ENCODE assay signal across 1 cellular context in genomic region chr10:50600831-50601466, GRCh38.
TF ChIP-seq lines count a peak whose summit lies in the region.

No MANE protein-coding gene starts in this region.

TF ChIP-seq in HepG2, 621 proteins besides CTCF, POLR2A, EP300 and RAD21 (continued from another document):
- TF ChIP-seq ZNF207 (IDR thresholded peaks at IDR 0.05; ENCODE audit: borderline replicate concordance): no peak
- TF ChIP-seq RELA (CRISPR knock-in tag; IDR thresholded peaks at IDR 0.05): no peak
- no peak for TF ChIP-seq ZNF441 (CRISPR knock-in tag; IDR thresholded peaks at IDR 0.05; ENCODE audit: borderline replicate concordance)
- TF ChIP-seq KDM5B (CRISPR knock-in tag; IDR thresholded peaks at IDR 0.05; ENCODE audit: borderline replicate concordance): no peak
- no peak for TF ChIP-seq SAFB2 (CRISPR knock-in tag; IDR thresholded peaks at IDR 0.05; ENCODE audit: borderline replicate concordance, low read depth)
- no peak for TF ChIP-seq ZNF607 (CRISPR knock-in tag; IDR thresholded peaks at IDR 0.05; ENCODE audit: borderline replicate concordance)
- no peak for TF ChIP-seq FOXO1 (CRISPR knock-in tag; IDR thresholded peaks at IDR 0.05)
- TF ChIP-seq RBM39 (IDR thresholded peaks at IDR 0.05; ENCODE audit: low read depth, low read length, poor library complexity, severe bottlenecking): no peak
